ENCODE assay signal across 16 cellular contexts in the genomic region with DNA sequence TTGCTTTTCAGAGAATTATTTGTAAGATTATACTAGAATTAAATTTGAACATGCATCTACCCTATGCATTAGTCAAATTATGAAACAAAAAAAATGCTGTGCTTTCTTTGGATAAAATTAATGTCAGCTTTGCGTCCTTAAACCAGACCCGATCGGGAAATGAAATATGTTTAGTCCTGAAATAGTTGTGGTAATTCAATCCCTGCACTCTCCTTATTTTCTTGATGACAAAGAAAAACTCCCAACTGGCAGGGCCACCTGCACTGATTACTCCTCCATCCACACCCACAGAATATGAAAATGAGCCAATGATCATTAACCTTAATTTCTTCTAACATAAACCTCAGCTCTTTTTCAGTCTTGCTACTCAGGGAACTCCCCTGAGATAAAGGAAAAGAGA.
DNase-seq lines count a peak whose midpoint lies in the region; FAIRE-seq and TF ChIP-seq lines count a peak whose summit lies in the region.
"Had no signal": no experiment of that assay in that cellular context is flagged by ENCODE, and none has a peak within 500 bp of the region (broad histone marks: within the 10 kb centered on the region; RNA-seq: fewer than 3 reads in every experiment).

No MANE protein-coding gene starts in this region.

- no peaks in the 10 kb centered on the region for H3K36me3 ChIP-seq in rectal smooth muscle tissue (ENCODE audit: control insufficient read depth, insufficient read depth, low read length)

- H3K4me1 ChIP-seq in rectal smooth muscle tissue (ENCODE audit: control insufficient read depth, insufficient read depth, low read length) = peaks cover 39% of the 10 kb centered on the region

- H3K27me3 ChIP-seq in rectal smooth muscle tissue (ENCODE audit: control insufficient read depth, insufficient read depth, low read length) = no peaks in the 10 kb centered on the region

- peak overlapping the region; percentile 43 for H3K27ac ChIP-seq in rectal smooth muscle tissue (ENCODE audit: low read depth, low read length)

- FAIRE-seq in GM19239 (lab: Jason Lieb, UNC) = no peak
- FAIRE-seq: frontal cortex had no signal

- DNase-seq in DMS 273 (lab: John Stamatoyannopoulos, UW; ENCODE audit: unreplicated experiment) (peak; percentile 59), NCI-H69 (lab: John Stamatoyannopoulos, UW) (peak; percentile 89), fibroblast of pulmonary artery (ENCODE audit: low read depth) (no peak), GM19239 (ENCODE audit: insufficient read length, low spot score) (no peak), islet precursor cell (no peak), NCI-H146 (lab: John Stamatoyannopoulos, UW) (no peak), NCI-H1105 treated with DMSO at 0.1 percent for 48 hours (lab: John Stamatoyannopoulos, UW) (no peak)
- DNase-seq: activated CD4-positive, alpha-beta T cell treated with anti-CD3 and anti-CD28 coated beads, Interleukin-2, amount 10 ng/mL, durations not matched to agents 7 days and 5 days; activated T-cell treated with anti-CD3 and anti-CD28 coated beads, Interleukin-2, amount 50 U/mL, for 1 hour; DMS53; effector memory CD4-positive, alpha-beta T cell; NCI-H1105; nucleus accumbens; stimulated activated naive CD4-positive, alpha-beta T cell treated with Interleukin-2 at 50 U/mL for 16 hours had no signal

- no peak for TF ChIP-seq CTCF in fibroblast of pulmonary artery (IDR thresholded peaks at IDR 0.05; ENCODE audit: low read length, missing control alignments)

- H3K9ac ChIP-seq in rectal smooth muscle tissue (ENCODE audit: low read length) = no peak overlapping the region

- peak overlapping the region; percentile 3 for H3K4me3 ChIP-seq in fibroblast of pulmonary artery (replicated peaks; ENCODE audit: low read depth, low read length)
- H3K4me3 ChIP-seq in rectal smooth muscle tissue (ENCODE audit: low read length) = no peak overlapping the region

Comparison
In these comparisons a context has a peak if more than half of its experiments do, and no peak if none do; other contexts are left out.
1. DNase-seq: peak in DMS 273 (single experiment) and NCI-H69 (single experiment); none in fibroblast of pulmonary artery (single experiment), GM19239 (single experiment), islet precursor cell (single experiment), NCI-H146 (single experiment) and NCI-H1105 treated with DMSO at 0.1 percent for 48 hours (single experiment).